13 cellular contexts compared by ENCODE assay signal in the genomic region with DNA sequence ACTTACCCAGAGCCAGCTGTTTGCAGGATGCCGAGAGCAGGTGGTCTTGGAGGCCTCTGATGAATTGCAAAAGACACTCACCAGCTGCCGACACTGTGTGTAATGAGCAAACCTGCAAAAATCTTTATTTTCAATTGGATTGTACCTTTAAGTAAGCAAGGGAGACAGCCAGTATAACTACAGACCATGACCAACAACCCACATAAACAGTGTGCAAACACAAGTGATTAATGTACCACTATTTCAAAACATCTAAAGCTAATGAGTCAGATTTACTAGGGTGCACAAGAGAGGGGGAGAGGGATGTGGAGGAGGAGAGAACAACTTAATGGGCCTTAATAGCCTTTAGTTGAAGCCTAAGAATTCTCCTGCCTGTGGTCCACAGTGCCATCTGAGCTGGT.
DNase-seq lines count a peak whose midpoint lies in the region; FAIRE-seq and TF ChIP-seq lines count a peak whose summit lies in the region.
"Had no signal": no experiment of that assay in that cellular context is flagged by ENCODE, and none has a peak within 500 bp of the region (broad histone marks: within the 10 kb centered on the region; RNA-seq: fewer than 3 reads in every experiment).

No MANE protein-coding gene starts in this region.

- no peak overlapping the region for H3K27ac ChIP-seq in suprapubic skin
- H3K27ac ChIP-seq: ovary, SJSA1, tibial nerve had no signal

- no peaks in the 10 kb centered on the region for H3K27me3 ChIP-seq in suprapubic skin
- H3K27me3 ChIP-seq: ovary, SJSA1, tibial nerve had no signal

- H3K4me1 Mint-ChIP-seq in activated naive CD4-positive, alpha-beta T cell treated with anti-CD3 and anti-CD28 coated beads, Interleukin-2, amount 10 ng/mL, durations not matched to agents 7 days and 5 days, result peaks cover 21% of the 10 kb centered on the region

- no peaks in the 10 kb centered on the region for H3K9me3 Mint-ChIP-seq in activated naive CD4-positive, alpha-beta T cell treated with anti-CD3 and anti-CD28 coated beads, Interleukin-2, amount 10 ng/mL, durations not matched to agents 7 days and 5 days

- CTCF ChIA-PET in activated naive CD4-positive, alpha-beta T cell treated with anti-CD3 and anti-CD28 coated beads, Interleukin-2, amount 10 ng/mL, durations not matched to agents 7 days and 5 days (lab: Charles Lee), result interaction anchor here (1.2 kb wide), 1 partner anchor 296 kb away, joined by 3 read pairs; no protein-coding TSS in a partner anchor

- H3K27ac Mint-ChIP-seq in activated naive CD4-positive, alpha-beta T cell treated with anti-CD3 and anti-CD28 coated beads, Interleukin-2, amount 10 ng/mL, durations not matched to agents 7 days and 5 days, result no peak overlapping the region
- H3K27ac Mint-ChIP-seq: activated naive CD4-positive, alpha-beta T cell treated with anti-CD3 and anti-CD28 coated beads, Interleukin-2, amount 50 U/mL, for 72 hours had no signal

- no peaks in the 10 kb centered on the region for H3K9me3 ChIP-seq in suprapubic skin
- H3K9me3 ChIP-seq: ovary, SJSA1 had no signal

- TF ChIP-seq EP300 in suprapubic skin (IDR thresholded peaks at IDR 0.05), result no peak

- H3K4me3 Mint-ChIP-seq in activated naive CD4-positive, alpha-beta T cell treated with anti-CD3 and anti-CD28 coated beads, Interleukin-2, amount 10 ng/mL, durations not matched to agents 7 days and 5 days, result no peak overlapping the region

- peaks cover 14% of the 10 kb centered on the region for H3K4me1 ChIP-seq in suprapubic skin
- H3K4me1 ChIP-seq: SJSA1, tibial nerve had no signal

- TF ChIP-seq POLR2A in suprapubic skin (IDR thresholded peaks at IDR 0.05), result no peak

- peak; percentile 98 for FAIRE-seq in TTC549 (lab: Jason Lieb, UNC)
- FAIRE-seq: islet of Langerhans had no signal

- no peak overlapping the region for H3K4me3 ChIP-seq in suprapubic skin
- H3K4me3 ChIP-seq: ovary, SJSA1, tibial nerve had no signal

- 79% methylated on average over 2 of the region's 2 CpGs for WGBS in suprapubic skin

- peaks cover 20% of the 10 kb centered on the region for H3K27me3 Mint-ChIP-seq in activated naive CD4-positive, alpha-beta T cell treated with anti-CD3 and anti-CD28 coated beads, Interleukin-2, amount 10 ng/mL, durations not matched to agents 7 days and 5 days

- H3K36me3 Mint-ChIP-seq in activated naive CD4-positive, alpha-beta T cell treated with anti-CD3 and anti-CD28 coated beads, Interleukin-2, amount 10 ng/mL, durations not matched to agents 7 days and 5 days, result no peaks in the 10 kb centered on the region
- H3K36me3 Mint-ChIP-seq: activated naive CD4-positive, alpha-beta T cell treated with anti-CD3 and anti-CD28 coated beads, Interleukin-2, amount 50 U/mL, for 72 hours had no signal

- no peak for TF ChIP-seq CTCF in suprapubic skin (IDR thresholded peaks at IDR 0.05)

- no peaks in the 10 kb centered on the region for H3K36me3 ChIP-seq in suprapubic skin
- H3K36me3 ChIP-seq: ovary, SJSA1, tibial nerve had no signal

- peak; percentile 23 for DNase-seq in EH (ENCODE audit: low read depth)
- DNase-seq in NCI-H1930 (lab: John Stamatoyannopoulos, UW), result peak; percentile 76 to 91
- peak; percentile 48 for DNase-seq in kidney tubule cell (ENCODE audit: low spot score)
- DNase-seq in D341Med (ENCODE audit: low spot score), result no peak
- no peak for DNase-seq in activated naive CD4-positive, alpha-beta T cell treated with anti-CD3 and anti-CD28 coated beads, Interleukin-2, amount 10 ng/mL, durations not matched to agents 7 days and 5 days
- no peak for DNase-seq in GF-D8 (lab: John Stamatoyannopoulos, UW)
- no peak for DNase-seq in suprapubic skin (ENCODE audit: low spot score in 2 of 2)

Comparison
In these comparisons a context has a peak if more than half of its experiments do, and no peak if none do; other contexts are left out.
1. DNase-seq: peak in EH (single experiment), NCI-H1930 (2 of 2) and kidney tubule cell (single experiment); none in D341Med (single experiment), activated naive CD4-positive, alpha-beta T cell treated with anti-CD3 and anti-CD28 coated beads, Interleukin-2, amount 10 ng/mL, durations not matched to agents 7 days and 5 days (single experiment), GF-D8 (single experiment) and suprapubic skin (0 of 2).